12 cellular contexts compared by ENCODE assay signal in genomic region chr5:32017638-32018429, GRCh38.
DNase-seq lines count a peak whose midpoint lies in the region; ATAC-seq and TF ChIP-seq lines count a peak whose summit lies in the region.
"Had no signal": no experiment of that assay in that cellular context is flagged by ENCODE, and none has a peak within 500 bp of the region (broad histone marks: within the 10 kb centered on the region; RNA-seq: fewer than 3 reads in every experiment).

No MANE protein-coding gene starts in this region.

- in situ Hi-C loops in brain microvascular endothelial cell (cut with HindIII; ENCODE audit: low pct_ligation_motif_present, low sequenced_read_pairs) = no loop called here

- no peak for DNase-seq in CD4-positive, alpha-beta T cell
- DNase-seq in RWPE1 (ENCODE audit: low spot score) = no peak
- DNase-seq in renal cortical epithelial cell (ENCODE audit: low read depth) = peak; percentile 42
- DNase-seq in left colon = no peak
- DNase-seq in brain microvascular endothelial cell = no peak
- no peak for DNase-seq in NK-92 treated with Interleukin-12 subunit alpha and Interleukin-12 subunit beta, amount 100 ng/mL, for 24 hours (lab: John Stamatoyannopoulos, UW)
- DNase-seq: activated gamma-delta T cell treated with Interleukin-2 at 50 U/mL for 16 hours, NCI-H2171 treated with DMSO at 0.1 percent for 48 hours, nephron progenitor cell had no signal

- TF ChIP-seq CTCF in CD4-positive, alpha-beta T cell (IDR thresholded peaks at IDR 0.05) = no peak
- TF ChIP-seq CTCF in RWPE1 (conservative IDR thresholded peaks at IDR 0.05; ENCODE audit: low read depth) (no peak), gastroesophageal sphincter (IDR thresholded peaks at IDR 0.05) (no peak), brain microvascular endothelial cell (IDR thresholded peaks at IDR 0.05; ENCODE audit: low read depth, low read length, missing control alignments) (no peak)

- WGBS in gastroesophageal sphincter (ENCODE audit: low coverage in 1 of 2), 2 donors = 25 to 50% methylated on average over 4 to 5 of the region's 8 CpGs

- intact Hi-C loops in CD4-positive, alpha-beta T cell (cut with DNase I, micrococcal nuclease) = no loop called here
- intact Hi-C loops in left colon (cut with DNase I, micrococcal nuclease) = no loop called here

- H3K4me3 ChIP-seq in gastroesophageal sphincter = no peak overlapping the region
- H3K4me3 ChIP-seq in brain microvascular endothelial cell (ENCODE audit: low read depth, low read length) = no peak overlapping the region
- H3K4me3 ChIP-seq: HAP-1 had no signal

- TF ChIP-seq POLR2A in gastroesophageal sphincter (IDR thresholded peaks at IDR 0.05) = no peak

- POLR2A ChIA-PET in CD4-positive, alpha-beta T cell (lab: Charles Lee) = no interaction called here
- POLR2A ChIA-PET in RWPE1 (lab: Yijun Ruan, JAX; ENCODE audit: low non-redundant PET) = no interaction called here

- H3K4me1 Mint-ChIP-seq in CD4-positive, alpha-beta T cell (ENCODE audit: low read depth) = peaks cover 19% of the 10 kb centered on the region

- no peak overlapping the region for H3K27ac ChIP-seq in CD4-positive, alpha-beta T cell (ENCODE audit: low read depth, low read length)
- H3K27ac ChIP-seq in RWPE1 = 0 out of 2 replicates have a peak overlapping the region, but pooled peaks have one; percentile 14
- peak overlapping the region in 3 of 4 donors; percentile 7 to 66 (median 58) for H3K27ac ChIP-seq in gastroesophageal sphincter
- no peak overlapping the region for H3K27ac ChIP-seq in brain microvascular endothelial cell

- H3K36me3 Mint-ChIP-seq in CD4-positive, alpha-beta T cell (ENCODE audit: low read depth) = no peaks in the 10 kb centered on the region

- H3K36me3 ChIP-seq in gastroesophageal sphincter = no peaks in the 10 kb centered on the region
- no peaks in the 10 kb centered on the region for H3K36me3 ChIP-seq in brain microvascular endothelial cell (replicated peaks)
- H3K36me3 ChIP-seq: HAP-1 had no signal

- H3K4me3 Mint-ChIP-seq in CD4-positive, alpha-beta T cell = peak overlapping the region; percentile 57
- H3K4me3 Mint-ChIP-seq: nephron progenitor cell had no signal

- CTCF ChIA-PET in CD4-positive, alpha-beta T cell (lab: Charles Lee) = no interaction called here
- CTCF ChIA-PET in RWPE1 (lab: Yijun Ruan, JAX) = no interaction called here

- peaks cover 0 to 26% (median 8%) of the 10 kb centered on the region in 3 donors for H3K4me1 ChIP-seq in gastroesophageal sphincter

- H3K9me3 Mint-ChIP-seq in CD4-positive, alpha-beta T cell = no peaks in the 10 kb centered on the region
- H3K9me3 Mint-ChIP-seq: nephron progenitor cell had no signal

- no peaks in the 10 kb centered on the region for H3K27me3 ChIP-seq in CD4-positive, alpha-beta T cell (ENCODE audit: control insufficient read depth, insufficient read depth, low read length)
- H3K27me3 ChIP-seq in gastroesophageal sphincter = no peaks in the 10 kb centered on the region
- H3K27me3 ChIP-seq in brain microvascular endothelial cell (replicated peaks) = no peaks in the 10 kb centered on the region

- TF ChIP-seq EP300 in gastroesophageal sphincter (IDR thresholded peaks at IDR 0.05) = no peak

- H3K27me3 Mint-ChIP-seq in CD4-positive, alpha-beta T cell = no peaks in the 10 kb centered on the region

- H3K27ac Mint-ChIP-seq in CD4-positive, alpha-beta T cell = peak overlapping the region; percentile 66
- H3K27ac Mint-ChIP-seq: nephron progenitor cell had no signal

- no peaks in the 10 kb centered on the region for H3K9me3 ChIP-seq in CD4-positive, alpha-beta T cell (ENCODE audit: control insufficient read depth, low read length)
- no peaks in the 10 kb centered on the region for H3K9me3 ChIP-seq in gastroesophageal sphincter
- H3K9me3 ChIP-seq: HAP-1 had no signal

- no peak for ATAC-seq in CD4-positive, alpha-beta T cell (ENCODE audit: poor library complexity)
- ATAC-seq in gastroesophageal sphincter (peak; percentile 18), GM21390 (IDR thresholded peaks at IDR 0.05; ENCODE audit: unreplicated experiment) (no peak), left colon (no peak)

Comparison
In these comparisons a context has a peak if more than half of its experiments do, and no peak if none do; other contexts are left out.
1. H3K27ac ChIP-seq: peak in RWPE1 (single experiment) and gastroesophageal sphincter (3 of 4); none in CD4-positive, alpha-beta T cell (single experiment) and brain microvascular endothelial cell (single experiment).